19 cellular contexts compared by ENCODE assay signal in genomic region chr3:78818161-78818985, GRCh38.
"Had no signal": no experiment of that assay in that cellular context is flagged by ENCODE, and none has a peak within 500 bp of the region (broad histone marks: within the 10 kb centered on the region; RNA-seq: fewer than 3 reads in every experiment).

No MANE protein-coding gene starts in this region.

- DNase-seq: activated CD4-positive, alpha-beta T cell treated with anti-CD3 and anti-CD28 coated beads for 1 hour; activated effector memory CD4-positive, alpha-beta T cell treated with anti-CD3 and anti-CD28 coated beads, Interleukin-2, amount 50 U/mL, for 16 hours; activated T-cell treated with anti-CD3 and anti-CD28 coated beads, Interleukin-2, amount 50 U/mL, for 72 hours; adrenal gland; effector CD4-positive, alpha-beta T cell; gastrocnemius medialis; head of caudate nucleus; mammary epithelial cell; midbrain; stimulated activated CD4-positive, alpha-beta T cell treated with anti-CD3 and anti-CD28 coated beads, Interleukin-12 subunit alpha, Interleukin-12 subunit beta, amount 100 ng/mL, for 4 hours; stimulated activated CD4-positive, alpha-beta T cell treated with anti-CD3 and anti-CD28 coated beads, Interleukin-1b, Interleukin-23, amount 100 ng/mL, for 48 hours; stimulated activated CD8-positive, alpha-beta memory T cell treated with anti-CD3 and anti-CD28 coated beads, Interleukin-4, amount 100 ng/mL, for 48 hours; stimulated activated naive CD8-positive, alpha-beta T cell treated with anti-CD3 and anti-CD28 coated beads, Interleukin-15, Interleukin-2, amounts not matched to agents 100 U/mL and 50 U/mL, for 24 hours; transverse colon had no signal

- H3K27ac ChIP-seq: adrenal gland, gastrocnemius medialis, left lung, transverse colon, VCaP had no signal

- H3K4me1 ChIP-seq: transverse colon had no signal

- H3K27ac Mint-ChIP-seq: activated naive CD4-positive, alpha-beta T cell treated with anti-CD3 and anti-CD28 coated beads, Interleukin-2, amount 50 U/mL, for 72 hours; activated T-cell treated with anti-CD3 and anti-CD28 coated beads, Interleukin-2, amount 50 U/mL, for 72 hours; progenitor cell of endocrine pancreas had no signal

- H3K36me3 ChIP-seq: adrenal gland, gastrocnemius medialis, left lung, transverse colon had no signal

- H3K9me3 ChIP-seq: adrenal gland, gastrocnemius medialis, transverse colon had no signal

- H3K4me3 Mint-ChIP-seq: activated T-cell treated with anti-CD3 and anti-CD28 coated beads, Interleukin-2, amount 50 U/mL, for 72 hours had no signal

- H3K36me3 Mint-ChIP-seq: activated naive CD4-positive, alpha-beta T cell treated with anti-CD3 and anti-CD28 coated beads, Interleukin-2, amount 50 U/mL, for 72 hours had no signal

- H3K4me3 ChIP-seq: adrenal gland, gastrocnemius medialis, left lung, transverse colon had no signal

- ATAC-seq: activated naive CD4-positive, alpha-beta T cell treated with anti-CD3 and anti-CD28 coated beads, Interleukin-2, amount 50 U/mL, for 72 hours; activated T-cell treated with anti-CD3 and anti-CD28 coated beads, Interleukin-2, amount 50 U/mL, for 72 hours; esophagus mucosa; gastrocnemius medialis; left lung; stimulated activated naive CD8-positive, alpha-beta T cell treated with anti-CD3 and anti-CD28 coated beads, Interleukin-15, Interleukin-2, amounts not matched to agents 100 U/mL and 50 U/mL, for 24 hours had no signal

- H3K27me3 ChIP-seq: adrenal gland, gastrocnemius medialis, left lung, transverse colon had no signal
